In genomic region chr3:171758109-171758508, GRCh38 we compare ENCODE assay signal across 31 cellular contexts.
"Had no signal": no experiment of that assay in that cellular context is flagged by ENCODE, and none has a peak within 500 bp of the region (broad histone marks: within the 10 kb centered on the region; RNA-seq: fewer than 3 reads in every experiment).

No MANE protein-coding gene starts in this region.

- H3K4me3 Mint-ChIP-seq: activated naive CD8-positive, alpha-beta T cell treated with anti-CD3 and anti-CD28 coated beads, Interleukin-2, amount 10 ng/mL, durations not matched to agents 7 days and 5 days; brain; effector memory CD8-positive, alpha-beta T cell; natural killer cell treated with Interleukin-12 subunit alpha and Interleukin-12 subunit beta and Interleukin-15 and Interleukin-18, amount 100 ng/mL, for 72 hours; stimulated activated memory B cell treated with anti-CD40 and anti-IgM and Interleukin-4, amounts not matched to agents 10 μg/mL and 1 μg/mL and 100 μg/mL, for 72 hours; stimulated activated naive CD8-positive, alpha-beta T cell treated with anti-CD3 and anti-CD28 coated beads, Interleukin-15, amount 100 ng/mL, for 72 hours had no signal

- H3K27me3 ChIP-seq: ascending aorta, heart right ventricle, left lung, ovary, thyroid gland, upper lobe of right lung had no signal

- H3K4me1 ChIP-seq: prostate gland, thyroid gland, upper lobe of right lung had no signal

- H3K36me3 ChIP-seq: ascending aorta, heart right ventricle, left lung, ovary, prostate gland, thyroid gland, upper lobe of right lung had no signal

- H3K9me3 Mint-ChIP-seq: activated naive CD8-positive, alpha-beta T cell treated with anti-CD3 and anti-CD28 coated beads, Interleukin-2, amount 10 ng/mL, durations not matched to agents 7 days and 5 days; effector memory CD8-positive, alpha-beta T cell; natural killer cell treated with Interleukin-12 subunit alpha and Interleukin-12 subunit beta and Interleukin-15 and Interleukin-18, amount 100 ng/mL, for 72 hours; stimulated activated memory B cell treated with anti-CD40 and anti-IgM and Interleukin-4, amounts not matched to agents 10 μg/mL and 1 μg/mL and 100 μg/mL, for 72 hours; stimulated activated naive CD8-positive, alpha-beta T cell treated with anti-CD3 and anti-CD28 coated beads, Interleukin-15, amount 100 ng/mL, for 72 hours had no signal

- H3K27me3 Mint-ChIP-seq: natural killer cell treated with Interleukin-12 subunit alpha and Interleukin-12 subunit beta and Interleukin-15 and Interleukin-18, amount 100 ng/mL, for 72 hours had no signal

- H3K4me1 Mint-ChIP-seq: activated naive CD8-positive, alpha-beta T cell treated with anti-CD3 and anti-CD28 coated beads, Interleukin-2, amount 10 ng/mL, durations not matched to agents 7 days and 5 days; stimulated activated memory B cell treated with anti-CD40 and anti-IgM and Interleukin-4, amounts not matched to agents 10 μg/mL and 1 μg/mL and 100 μg/mL, for 72 hours; stimulated activated naive CD8-positive, alpha-beta T cell treated with anti-CD3 and anti-CD28 coated beads, Interleukin-15, amount 100 ng/mL, for 72 hours had no signal

- H3K9me3 ChIP-seq: ascending aorta, heart right ventricle, left lung, mucosa of descending colon, ovary, prostate gland, thyroid gland, upper lobe of right lung had no signal

- H3K36me3 Mint-ChIP-seq: activated naive CD8-positive, alpha-beta T cell treated with anti-CD3 and anti-CD28 coated beads, Interleukin-2, amount 10 ng/mL, durations not matched to agents 7 days and 5 days; brain; natural killer cell treated with Interleukin-12 subunit alpha and Interleukin-12 subunit beta and Interleukin-15 and Interleukin-18, amount 100 ng/mL, for 72 hours; stimulated activated memory B cell treated with anti-CD40 and anti-IgM and Interleukin-4, amounts not matched to agents 10 μg/mL and 1 μg/mL and 100 μg/mL, for 72 hours had no signal

- DNase-seq: activated CD4-positive, alpha-beta T cell treated with anti-CD3 and anti-CD28 coated beads for 4 hours; activated CD4-positive, alpha-beta T cell treated with anti-CD3 and anti-CD28 coated beads, Interleukin-2, amount 50 U/mL, for 48 hours; activated CD8-positive, alpha-beta memory T cell treated with anti-CD3 and anti-CD28 coated beads for 24 hours; activated effector memory CD4-positive, alpha-beta T cell treated with Interleukin-2 at 50 U/mL for 16 hours; activated naive CD4-positive, alpha-beta T cell treated with Interleukin-2 at 50 U/mL for 16 hours; activated naive CD8-positive, alpha-beta T cell treated with anti-CD3 and anti-CD28 coated beads, Interleukin-2, amount 10 ng/mL, durations not matched to agents 7 days and 5 days; caudate nucleus; cortex of kidney; effector memory CD8-positive, alpha-beta T cell; foreskin melanocyte; heart right ventricle; kidney glomerular epithelial cell; left lung; mucosa of descending colon; ovary; retina; stimulated activated CD4-positive, alpha-beta T cell treated with anti-CD3 and anti-CD28 coated beads, Interleukin-4, amount 100 ng/mL, for 4 hours; stimulated activated CD8-positive, alpha-beta memory T cell treated with anti-CD3 and anti-CD28 coated beads, Interleukin-4, amount 100 ng/mL, for 48 hours; stimulated activated naive CD8-positive, alpha-beta T cell treated with anti-CD3 and anti-CD28 coated beads, Interleukin-15, amount 100 ng/mL, for 72 hours; thyroid gland; upper lobe of right lung had no signal

- H3K27ac Mint-ChIP-seq: activated naive CD8-positive, alpha-beta T cell treated with anti-CD3 and anti-CD28 coated beads, Interleukin-2, amount 10 ng/mL, durations not matched to agents 7 days and 5 days; brain; effector memory CD8-positive, alpha-beta T cell; natural killer cell treated with Interleukin-12 subunit alpha and Interleukin-12 subunit beta and Interleukin-15 and Interleukin-18, amount 100 ng/mL, for 72 hours; stimulated activated memory B cell treated with anti-CD40 and anti-IgM and Interleukin-4, amounts not matched to agents 10 μg/mL and 1 μg/mL and 100 μg/mL, for 72 hours; stimulated activated naive CD8-positive, alpha-beta T cell treated with anti-CD3 and anti-CD28 coated beads, Interleukin-15, amount 100 ng/mL, for 72 hours had no signal

- H3K4me3 ChIP-seq: heart right ventricle, left lung, lung, mucosa of descending colon, ovary, prostate gland, thyroid gland, upper lobe of right lung had no signal

- ATAC-seq: effector memory CD8-positive, alpha-beta T cell; esophagus mucosa; heart right ventricle; left lung; mucosa of descending colon; natural killer cell treated with Interleukin-12 subunit alpha and Interleukin-12 subunit beta and Interleukin-15 and Interleukin-18, amount 100 ng/mL, for 72 hours; sciatic nerve; stimulated activated memory B cell treated with anti-CD40 and anti-IgM and Interleukin-4, amounts not matched to agents 10 μg/mL and 1 μg/mL and 100 μg/mL, for 72 hours; stimulated activated naive CD8-positive, alpha-beta T cell treated with anti-CD3 and anti-CD28 coated beads, Interleukin-15, amount 100 ng/mL, for 72 hours; upper lobe of right lung had no signal

- H3K27ac ChIP-seq: ascending aorta, left lung, ovary, prostate gland, thyroid gland, upper lobe of right lung, VCaP had no signal

- FAIRE-seq: TTC549 had no signal
